Comparison of ENCODE assay signal across 8 cellular contexts in genomic region chr17:38800237-38800760, GRCh38. TPM values are rescaled to one million over a fixed set of nuclear protein-coding genes. Genes with fewer than 3 reads are reported as not detected.
A peak's percentile ranks its signal among the peaks of the same experiment; 100 is the strongest.
DNase-seq lines count a peak whose midpoint lies in the region; ATAC-seq and TF ChIP-seq lines count a peak whose summit lies in the region.

No MANE protein-coding gene starts in this region.

- peak overlapping the region; percentile 87 for H3K4me3 ChIP-seq in BJ (ENCODE audit: low read depth, low read length)
- H3K4me3 ChIP-seq in Karpas-422 (ENCODE audit: low read length) = peak overlapping the region; percentile 63
- H3K4me3 ChIP-seq in colonic mucosa = peak overlapping the region; percentile 79

- H3K36me3 ChIP-seq in BJ (ENCODE audit: control insufficient read depth, insufficient read depth, low read length) = peaks cover 12% of the 10 kb centered on the region
- H3K36me3 ChIP-seq in Karpas-422 (ENCODE audit: insufficient read depth, low read length) = peaks cover 24% of the 10 kb centered on the region
- peaks cover 16% of the 10 kb centered on the region for H3K36me3 ChIP-seq in colonic mucosa

- peak overlapping the region; percentile 66 to 96 (median 84) for H3K27ac Mint-ChIP-seq in naive thymus-derived CD8-positive, alpha-beta T cell

- intact Hi-C loops in colonic mucosa (cut with DNase I) (no loop called here), head of caudate nucleus (cut with DNase I) (no loop called here)

- peaks cover 31 to 43% (median 40%) of the 10 kb centered on the region in 4 donors for H3K4me1 Mint-ChIP-seq in naive thymus-derived CD8-positive, alpha-beta T cell

- H3K9ac ChIP-seq in Karpas-422 (ENCODE audit: low read length) (peak overlapping the region; percentile 98), colonic mucosa (ENCODE audit: low read depth in 2 of 2, low read length in 2 of 2) (peak overlapping the region; percentile 66 to 96)

- H3K4me2 ChIP-seq in Karpas-422 (ENCODE audit: low read depth, low read length, poor library complexity, severe bottlenecking) = peak overlapping the region; percentile 82

- H3K79me2 ChIP-seq in Karpas-422 (ENCODE audit: low read length) = peaks cover 40% of the 10 kb centered on the region

- CTCF ChIA-PET in BJ (lab: Yijun Ruan, JAX) = no interaction called here

- no peak for ATAC-seq in naive thymus-derived CD8-positive, alpha-beta T cell
- no peak for ATAC-seq in HG03342 (IDR thresholded peaks at IDR 0.05; ENCODE audit: unreplicated experiment)
- ATAC-seq in GM21381 (IDR thresholded peaks at IDR 0.05; ENCODE audit: unreplicated experiment) = no peak

- peaks cover 7 to 57% (median 14%) of the 10 kb centered on the region in 3 donors for H3K36me3 Mint-ChIP-seq in naive thymus-derived CD8-positive, alpha-beta T cell

- no peaks in the 10 kb centered on the region for H3K27me3 Mint-ChIP-seq in naive thymus-derived CD8-positive, alpha-beta T cell

- POLR2A ChIA-PET in BJ (lab: Charles Lee) = no interaction called here
- POLR2A ChIA-PET in naive thymus-derived CD8-positive, alpha-beta T cell (lab: Charles Lee) = interaction anchor here (0.9 kb wide), 1 partner anchor 19 kb away, joined by 5 read pairs; no protein-coding TSS in a partner anchor

- H4K20me1 ChIP-seq in Karpas-422 (ENCODE audit: insufficient read depth, low read depth, low read length) = 0 out of 2 replicates have a peak, but pooled peaks cover 4% of the 10 kb centered on the region

- H3K4me1 ChIP-seq in Karpas-422 (ENCODE audit: low read length) (peaks cover 24% of the 10 kb centered on the region), colonic mucosa (peaks cover 23% of the 10 kb centered on the region)

- H3K27me3 ChIP-seq in BJ (ENCODE audit: control insufficient read depth, insufficient read depth, low read length) (no peaks in the 10 kb centered on the region), Karpas-422 (ENCODE audit: low read length) (no peaks in the 10 kb centered on the region), colonic mucosa (no peaks in the 10 kb centered on the region)

- peak overlapping the region; percentile 75 to 97 (median 85) for H3K4me3 Mint-ChIP-seq in naive thymus-derived CD8-positive, alpha-beta T cell

- TF ChIP-seq CTCF in BJ (IDR thresholded peaks at IDR 0.05; ENCODE audit: insufficient read depth, low read depth, low read length) = no peak
- TF ChIP-seq CTCF in colonic mucosa (IDR thresholded peaks at IDR 0.05) = no peak

- no peak for DNase-seq in BJ (ENCODE audit: low read depth)
- DNase-seq in Karpas-422 = no peak
- DNase-seq in colonic mucosa = no peak
- DNase-seq in naive thymus-derived CD8-positive, alpha-beta T cell = no peak
- DNase-seq in putamen (ENCODE audit: low spot score) = no peak
- no peak for DNase-seq in head of caudate nucleus

- H3K9me2 ChIP-seq in Karpas-422 (replicated peaks; ENCODE audit: insufficient read depth, low read length) = no peaks in the 10 kb centered on the region

- H3K9me3 Mint-ChIP-seq in naive thymus-derived CD8-positive, alpha-beta T cell = no peaks in the 10 kb centered on the region

- H3K27ac ChIP-seq in Karpas-422 (ENCODE audit: low read length) (peak overlapping the region; percentile 87), colonic mucosa (peak overlapping the region; percentile 98)

- no peaks in the 10 kb centered on the region for H3K9me3 ChIP-seq in Karpas-422 (ENCODE audit: low read length)
- no peaks in the 10 kb centered on the region for H3K9me3 ChIP-seq in colonic mucosa

- H2AFZ ChIP-seq in Karpas-422 (ENCODE audit: low read length) = peak overlapping the region; percentile 29

RNA-seq across cellular contexts. Expression of gene PIP4K2B, which starts 0.9 kb away (rescaled TPM):
- 37.2 and 41.6 TPM in 2 replicates for polyA plus RNA-seq in BJ (2011; rRNA removed)
- 37.9 and 46.6 TPM in 2 replicates for polyA minus RNA-seq in BJ (2011; rRNA and poly(A)+ RNA removed)
- total RNA-seq in Karpas-422 (2014; rRNA removed; shearing (Covaris generic); ENCODE audit: low replicate concordance) = 32.0 and 42.7 TPM in 2 replicates
- 10 to 100 TPM; 16.8 to 19.6 TPM for total RNA-seq in colonic mucosa
- 10 to 100 TPM; 58.2 to 64.2 TPM for total RNA-seq in naive thymus-derived CD8-positive, alpha-beta T cell
- 10 to 100 TPM; 11.8 to 17.8 (median 16.5) TPM for polyA plus RNA-seq in naive thymus-derived CD8-positive, alpha-beta T cell

RNA-seq across cellular contexts. Expression of gene CWC25, which starts 24.8 kb away (rescaled TPM):
- 14.1 and 14.5 TPM in 2 replicates for polyA plus RNA-seq in BJ (2011; rRNA removed)
- 4.6 and 5.5 TPM in 2 replicates for polyA minus RNA-seq in BJ (2011; rRNA and poly(A)+ RNA removed)
- total RNA-seq in Karpas-422 (2014; rRNA removed; shearing (Covaris generic); ENCODE audit: low replicate concordance) = 11.8 and 12.7 TPM in 2 replicates
- 10 to 100 TPM; 18.7 TPM for total RNA-seq in colonic mucosa
- total RNA-seq in naive thymus-derived CD8-positive, alpha-beta T cell = 10 to 100 TPM; 36.1 to 41.3 TPM
- 1 to 10 TPM; 6.3 to 7.4 (median 6.4) TPM for polyA plus RNA-seq in naive thymus-derived CD8-positive, alpha-beta T cell

RNA-seq across cellular contexts. Expression of gene PSMB3, which starts 47.8 kb away (rescaled TPM):
- 293 and 337 TPM in 2 replicates for polyA plus RNA-seq in BJ (2011; rRNA removed)
- polyA minus RNA-seq in BJ (2011; rRNA and poly(A)+ RNA removed) = 158 and 319 TPM in 2 replicates
- total RNA-seq in Karpas-422 (2014; rRNA removed; shearing (Covaris generic); ENCODE audit: low replicate concordance) = 243 and 277 TPM in 2 replicates
- 100 to 1,000 TPM; 160 to 253 TPM for total RNA-seq in colonic mucosa
- total RNA-seq in naive thymus-derived CD8-positive, alpha-beta T cell = 10 to 100 TPM; 94.1 to 96.4 TPM
- polyA plus RNA-seq in naive thymus-derived CD8-positive, alpha-beta T cell = 100 to 1,000 TPM; 338 to 361 (median 349) TPM

RNA-seq across cellular contexts. Expression of gene PCGF2, which starts 52.2 kb away (rescaled TPM):
- 16.6 and 27.6 TPM in 2 replicates for polyA plus RNA-seq in BJ (2011; rRNA removed)
- polyA minus RNA-seq in BJ (2011; rRNA and poly(A)+ RNA removed) = 20.8 and 27.5 TPM in 2 replicates
- 0.15 and 0.58 TPM in 2 replicates for total RNA-seq in Karpas-422 (2014; rRNA removed; shearing (Covaris generic); ENCODE audit: low replicate concordance)
- total RNA-seq in colonic mucosa = 10 to 100 TPM; 27.2 to 45.5 TPM
- not detected for total RNA-seq in naive thymus-derived CD8-positive, alpha-beta T cell
- under 1 TPM in 1 of 3 donors, not detected in 2; 0.08 TPM for polyA plus RNA-seq in naive thymus-derived CD8-positive, alpha-beta T cell

RNA-seq across cellular contexts. Expression of gene RPL23, which starts 53.2 kb away (rescaled TPM):
- 1,440 and 2,342 TPM in 2 replicates for polyA plus RNA-seq in BJ (2011; rRNA removed)
- 176 and 213 TPM in 2 replicates for polyA minus RNA-seq in BJ (2011; rRNA and poly(A)+ RNA removed)
- total RNA-seq in Karpas-422 (2014; rRNA removed; shearing (Covaris generic); ENCODE audit: low replicate concordance) = 2,394 and 2,712 TPM in 2 replicates
- 100 to 1,000 TPM; 845 to 956 TPM for total RNA-seq in colonic mucosa
- total RNA-seq in naive thymus-derived CD8-positive, alpha-beta T cell = 1,000 to 10,000 TPM; 1,755 to 1,793 TPM
- 1,000 to 10,000 TPM; 1,506 to 1,897 (median 1,688) TPM for polyA plus RNA-seq in naive thymus-derived CD8-positive, alpha-beta T cell
